9 cellular contexts compared by ENCODE assay signal in genomic region chr20:4026093-4026601, GRCh38. TPM values are rescaled to one million over a fixed set of nuclear protein-coding genes. Genes with fewer than 3 reads are reported as not detected.
DNase-seq lines count a peak whose midpoint lies in the region; ATAC-seq, FAIRE-seq and TF ChIP-seq lines count a peak whose summit lies in the region.
"Had no signal": no experiment of that assay in that cellular context is flagged by ENCODE, and none has a peak within 500 bp of the region (broad histone marks: within the 10 kb centered on the region; RNA-seq: fewer than 3 reads in every experiment).

No MANE protein-coding gene starts in this region.

- peak overlapping the region; percentile 49 for H3K27ac ChIP-seq in K562 (ENCODE audit: extremely low read depth, low read depth, low read length)

- no peaks in the 10 kb centered on the region for H3K79me2 ChIP-seq in K562 (ENCODE audit: control insufficient read depth, insufficient read depth, low read length)

- TF ChIP-seq RAD21 in K562 (CRISPR knock-in tag; conservative IDR thresholded peaks at IDR 0.05 in 1 of 2, IDR thresholded peaks at IDR 0.05 in 1 of 2), result peak; percentile 47 to 66

- peak; percentile 64 for TF ChIP-seq CTCF in AG09309 (IDR thresholded peaks at IDR 0.05; ENCODE audit: control insufficient read depth, insufficient read depth, low read depth, low read length, missing control alignments)
- TF ChIP-seq CTCF in K562 (IDR thresholded peaks at IDR 0.05 in 2 of 3, conservative IDR thresholded peaks at IDR 0.05 in 1 of 3; ENCODE audit: insufficient read depth in 2 of 3, low read depth in 1 of 3, low read length in 3 of 3), result peak; percentile 32 to 55 (median 38); a peak in 3 of 6 replicates

- intact Hi-C loops in K562 (cut with micrococcal nuclease), result no loop called here

- H3K4me3 ChIP-seq in AG09309 (ENCODE audit: control insufficient read depth, low read depth, low read length) (no peak overlapping the region), K562 (no peak overlapping the region)

- 0 out of 4 replicates have a peak overlapping the region, but pooled peaks of 1 of the 2 experiments have one; percentile 3 for H3K9ac ChIP-seq in K562 (ENCODE audit: insufficient read depth in 1 of 2, low read depth in 2 of 2, low read length in 2 of 2)

- no peaks in the 10 kb centered on the region; the same call in 1 of the 2 replicates for H3K9me3 ChIP-seq in K562 (replicated peaks; ENCODE audit: control insufficient read depth, insufficient read depth, low read depth, low read length)

- FAIRE-seq in K562 (lab: Jason Lieb, UNC), result peak; percentile 80

- no peak for TF ChIP-seq EP300 in K562 (IDR thresholded peaks at IDR 0.05; ENCODE audit: low read length)

- H3K27me3 ChIP-seq in K562 (ENCODE audit: control insufficient read depth in 2 of 2, insufficient read depth in 2 of 2, low read length in 2 of 2), result no peaks in the 10 kb centered on the region

- peak overlapping the region; percentile 78 for H2AFZ ChIP-seq in K562 (ENCODE audit: low read depth, low read length)

- no peak for TF ChIP-seq POLR2A in K562 (conservative IDR thresholded peaks at IDR 0.05)

- H3K4me2 ChIP-seq in K562 (ENCODE audit: insufficient read depth, low read length), result peak overlapping the region; percentile 20

- H3K4me1 ChIP-seq in K562 (replicated peaks in 1 of 2; ENCODE audit: control insufficient read depth in 2 of 2, insufficient read depth in 2 of 2, low read length in 2 of 2), result peaks cover 15 to 26% of the 10 kb centered on the region in 2 experiments

- no peak for DNase-seq in AG09309 (ENCODE audit: low read depth)
- DNase-seq in Kasumi-1 (lab: John Stamatoyannopoulos, UW), result peak; percentile 74 to 77
- DNase-seq in K562 (ENCODE audit: extremely low read depth in 1 of 4, low spot score in 3 of 4), result peak; percentile 22 to 59 (median 42)
- peak; percentile 52 for DNase-seq in kidney tubule cell (ENCODE audit: low spot score)
- DNase-seq in activated gamma-delta T cell treated with Interleukin-2 at 50 U/mL for 16 hours, result no peak
- no peak for DNase-seq in COLO668 (lab: John Stamatoyannopoulos, UW; ENCODE audit: unreplicated experiment)
- DNase-seq: effector CD4-positive, alpha-beta T cell had no signal

- CTCF ChIA-PET in K562 (lab: Yijun Ruan, JAX; ENCODE audit: low intra/inter-chr PET ratio), result no interaction called here

- POLR2A ChIA-PET in K562 (lab: Yijun Ruan, JAX), result interaction anchor here (0.6 to 1.3 kb wide), 4 partner anchors 10 to 102 kb away, joined by 3 to 5 read pairs (median 4); no protein-coding TSS in a partner anchor

- ATAC-seq in K562 (peak; percentile 91), HG03460 (IDR thresholded peaks at IDR 0.05; ENCODE audit: unreplicated experiment) (no peak), GM18867 (IDR thresholded peaks at IDR 0.05; ENCODE audit: unreplicated experiment) (no peak)

- no peaks in the 10 kb centered on the region for H3K36me3 ChIP-seq in K562 (ENCODE audit: control insufficient read depth, insufficient read depth, low read length)

- BruUV-seq in K562 (replicated peaks; lab: Mats Ljungman, UMichigan), result no TSS peak

- H3K9me1 ChIP-seq in K562 (ENCODE audit: control insufficient read depth, insufficient read depth, low read length), result no peaks in the 10 kb centered on the region

- no peaks in the 10 kb centered on the region for H4K20me1 ChIP-seq in K562 (replicated peaks; ENCODE audit: control insufficient read depth, insufficient read depth, low read length)

- in situ Hi-C loops in K562 (cut with MboI), result no loop called here

- 48% methylated on average over 4 of the region's 4 CpGs for WGBS in K562 (ENCODE audit: insufficient coverage, low coverage, missing lambda C conversion rate)

TF ChIP-seq in K562, 482 proteins besides CTCF, POLR2A, EP300 and RAD21 (continues in another document):
- TF ChIP-seq NFRKB (IDR thresholded peaks at IDR 0.05; ENCODE audit: low read depth) (0 out of 2 replicates have a peak, but pooled peaks have one; percentile 24), EHMT2 (IDR thresholded peaks at IDR 0.05) (0 out of 2 replicates have a peak, but pooled peaks have one; percentile 40), PKNOX1 (IDR thresholded peaks at IDR 0.05) (peak; percentile 59), SMARCA5 (IDR thresholded peaks at IDR 0.05) (0 out of 2 replicates have a peak, but pooled peaks have one; percentile 2), SRF (CRISPR knock-in tag; IDR thresholded peaks at IDR 0.05) (no peak), HBP1 (CRISPR knock-in tag; IDR thresholded peaks at IDR 0.05) (no peak), CXXC5 (CRISPR knock-in tag; IDR thresholded peaks at IDR 0.05) (0 out of 2 replicates have a peak, but pooled peaks have one; percentile 20), MAZ (CRISPR knock-in tag; conservative IDR thresholded peaks at IDR 0.05 in 1 of 2, IDR thresholded peaks at IDR 0.05 in 1 of 2) (0 out of 4 replicates have a peak, but pooled peaks of 1 of the 2 experiments have one; percentile 33), DPF2 (IDR thresholded peaks at IDR 0.05) (0 out of 2 replicates have a peak, but pooled peaks have one; percentile 44), E2F5 (CRISPR knock-in tag; IDR thresholded peaks at IDR 0.05) (no peak), TCF3 (CRISPR knock-in tag; IDR thresholded peaks at IDR 0.05) (peak; percentile 5; the same call in 1 of the 2 replicates), ZBTB33 (CRISPR knock-in tag; IDR thresholded peaks at IDR 0.05) (peak; percentile 44; the same call in 1 of the 2 replicates), RCOR1 (IDR thresholded peaks at IDR 0.05; ENCODE audit: borderline replicate concordance in 1 of 2, low read depth in 2 of 2, low read length in 2 of 2) (0 out of 4 replicates have a peak, but pooled peaks of 1 of the 2 experiments have one; percentile 9)

RNA-seq across cellular contexts. Expression of gene RNF24, which starts 10.8 kb away (rescaled TPM):
- 44.6 and 48.3 TPM in 2 replicates for total RNA-seq in K562 (2011; cell fraction: chromatin; rRNA removed; ENCODE audit: low replicate concordance)
- total RNA-seq in K562 (2011; cell fraction: nucleolus; rRNA removed), result 26.7 and 28.9 TPM in 2 replicates
- total RNA-seq in K562 (2011; cell fraction: nucleoplasm; rRNA removed), result 56.0 and 88.0 TPM in 2 replicates
- total RNA-seq in K562 (2014; rRNA removed), result 15.7 and 17.3 TPM in 2 replicates
- total RNA-seq in K562 (2014; rRNA removed; fragmentation: Illumina TruSeq; extraction: Trizol), result 18.8 and 20.3 TPM in 2 replicates
- 14.1 and 14.7 TPM in 2 replicates for total RNA-seq in K562 (2015; rRNA removed; fragmentation: Illumina TruSeq; extraction: Trizol)
- total RNA-seq in K562 (2021), result 42.6 and 51.9 TPM in 2 replicates
- 23.1 and 43.4 TPM in 2 replicates for polyA plus RNA-seq in K562 (2011; rRNA removed)
- polyA plus RNA-seq in K562 (2011; cell fraction: cytosol; rRNA removed), result 24.8 and 52.3 TPM in 2 replicates
- polyA plus RNA-seq in K562 (2011; cell fraction: nucleus; rRNA removed), result 39.0 and 49.3 TPM in 2 replicates
- 22.7 and 30.7 TPM in 2 replicates for polyA plus RNA-seq in K562 (2012)
- polyA plus RNA-seq in K562 (2014; fragmentation: Illumina TruSeq; extraction: Trizol), result 33.9 and 35.5 TPM in 2 replicates
- 10 to 100 TPM; 10.1 to 21.8 TPM for polyA plus RNA-seq in K562 (2014; fragmentation: Nextera tagmentation; extraction: Ambion mirVana)
- 21.0 and 22.4 TPM in 2 replicates for polyA plus RNA-seq in K562 (2014; rRNA removed)
- polyA minus RNA-seq in K562 (2011; rRNA and poly(A)+ RNA removed), result 19.7 and 35.1 TPM in 2 replicates
- polyA minus RNA-seq in K562 (2011; cell fraction: cytosol; rRNA and poly(A)+ RNA removed), result 25.3 and 46.8 TPM in 2 replicates
- 10.1 and 22.5 TPM in 2 replicates for polyA minus RNA-seq in K562 (2011; cell fraction: nucleus; rRNA and poly(A)+ RNA removed)

Comparison
In these comparisons a context has a peak if more than half of its experiments do, and no peak if none do; other contexts are left out.
1. DNase-seq: peak in Kasumi-1 (2 of 2), K562 (4 of 4) and kidney tubule cell (single experiment); none in AG09309 (single experiment), activated gamma-delta T cell treated with Interleukin-2 at 50 U/mL for 16 hours (single experiment) and COLO668 (single experiment).